In genomic region chr11:22203281-22203680, GRCh38 we compare ENCODE assay signal across 20 cellular contexts.
DNase-seq lines count a peak whose midpoint lies in the region; ATAC-seq and TF ChIP-seq lines count a peak whose summit lies in the region.
"Had no signal": no experiment of that assay in that cellular context is flagged by ENCODE, and none has a peak within 500 bp of the region (broad histone marks: within the 10 kb centered on the region; RNA-seq: fewer than 3 reads in every experiment).

No MANE protein-coding gene starts in this region.

- ATAC-seq in GM18502 (IDR thresholded peaks at IDR 0.05; ENCODE audit: poor library complexity, unreplicated experiment), result peak; percentile 83
- ATAC-seq in GM19351 (IDR thresholded peaks at IDR 0.05; ENCODE audit: unreplicated experiment), result peak; percentile 51
- ATAC-seq in HG02678 (IDR thresholded peaks at IDR 0.05; ENCODE audit: unreplicated experiment), result peak; percentile 58
- ATAC-seq in HG03432 (IDR thresholded peaks at IDR 0.05; ENCODE audit: unreplicated experiment), result peak; percentile 79
- no peak for ATAC-seq in GM18505 (IDR thresholded peaks at IDR 0.05; ENCODE audit: unreplicated experiment)
- ATAC-seq: activated CD4-positive, CD25-positive, alpha-beta regulatory T cell treated with anti-CD3 and anti-CD28 coated beads, Interleukin-2, amount 50 U/mL, for 24 hours; T-cell; upper lobe of right lung had no signal

- no peak for TF ChIP-seq CTCF in GM13977 (IDR thresholded peaks at IDR 0.05; ENCODE audit: extremely low read depth, insufficient read depth, missing control alignments)

- no peak for DNase-seq in GM13977 (ENCODE audit: low spot score)
- no peak for DNase-seq in pons (ENCODE audit: low spot score)
- no peak for DNase-seq in amniotic stem cell (lab: John Stamatoyannopoulos, UW)
- DNase-seq: ACHN; activated CD4-positive, alpha-beta memory T cell treated with anti-CD3 and anti-CD28 coated beads, Interleukin-2, amount 10 ng/mL, durations not matched to agents 7 days and 5 days; activated gamma-delta T cell treated with Interleukin-2 at 50 U/mL for 16 hours; endodermal cell; H7; kidney; NCI-H1436 treated with DMSO at 0.1 percent for 48 hours; NK-92 treated with Interleukin-12 subunit alpha and Interleukin-12 subunit beta, amount 100 ng/mL, for 24 hours; Peyer's patch; T-cell; upper lobe of right lung had no signal

- TF ChIP-seq POLR2A in GM18505 (IDR thresholded peaks at IDR 0.05; ENCODE audit: borderline replicate concordance, extremely low read depth, insufficient read depth, insufficient read length), result no peak

- in situ Hi-C loops in GM13977 (cut with MboI; ENCODE audit: low pct_unique_long_range_greater_than_20kb, low sequenced_read_pairs, unreplicated experiment), result no loop called here
